Comparison of ENCODE assay signal across 2 cellular contexts in the genomic region with DNA sequence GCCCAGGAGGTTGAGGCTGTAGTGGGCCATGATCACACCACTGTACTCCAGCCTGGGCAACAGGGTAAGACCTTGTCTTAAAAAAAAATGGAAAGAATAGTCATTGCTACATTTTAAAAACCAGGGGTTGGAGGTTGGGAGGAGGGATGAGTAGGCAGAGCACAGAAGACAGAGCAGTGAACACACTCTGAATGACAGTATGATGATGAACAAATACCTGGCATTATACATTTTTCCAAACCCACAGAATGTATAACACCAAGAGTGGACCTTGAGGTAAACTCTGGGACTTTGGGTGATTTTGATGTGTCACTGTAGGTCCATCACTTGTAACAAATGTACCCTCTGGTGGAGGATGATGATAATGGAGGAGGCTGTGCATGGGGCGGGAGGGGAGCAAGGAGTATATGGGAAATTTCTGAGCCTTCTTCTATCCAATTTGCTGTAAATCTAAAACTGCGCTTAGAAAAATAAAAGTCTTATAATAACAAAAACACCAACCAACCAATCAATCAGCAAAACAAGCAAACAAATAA.
TF ChIP-seq lines count a peak whose summit lies in the region.

No MANE protein-coding gene starts in this region.

TF ChIP-seq in SK-N-SH, 30 proteins besides CTCF, POLR2A, EP300 and RAD21 (continued from another document):
- TF ChIP-seq, protein P1, sequence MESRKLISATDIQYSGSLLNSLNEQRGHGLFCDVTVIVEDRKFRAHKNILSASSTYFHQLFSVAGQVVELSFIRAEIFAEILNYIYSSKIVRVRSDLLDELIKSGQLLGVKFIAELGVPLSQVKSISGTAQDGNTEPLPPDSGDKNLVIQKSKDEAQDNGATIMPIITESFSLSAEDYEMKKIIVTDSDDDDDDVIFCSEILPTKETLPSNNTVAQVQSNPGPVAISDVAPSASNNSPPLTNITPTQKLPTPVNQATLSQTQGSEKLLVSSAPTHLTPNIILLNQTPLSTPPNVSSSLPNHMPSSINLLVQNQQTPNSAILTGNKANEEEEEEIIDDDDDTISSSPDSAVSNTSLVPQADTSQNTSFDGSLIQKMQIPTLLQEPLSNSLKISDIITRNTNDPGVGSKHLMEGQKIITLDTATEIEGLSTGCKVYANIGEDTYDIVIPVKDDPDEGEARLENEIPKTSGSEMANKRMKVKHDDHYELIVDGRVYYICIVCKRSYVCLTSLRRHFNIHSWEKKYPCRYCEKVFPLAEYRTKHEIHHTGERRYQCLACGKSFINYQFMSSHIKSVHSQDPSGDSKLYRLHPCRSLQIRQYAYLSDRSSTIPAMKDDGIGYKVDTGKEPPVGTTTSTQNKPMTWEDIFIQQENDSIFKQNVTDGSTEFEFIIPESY (IDR thresholded peaks at IDR 0.05; ENCODE audit: borderline replicate concordance, low read depth) = no peak
- no peak for TF ChIP-seq SMC3 (IDR thresholded peaks at IDR 0.05; ENCODE audit: low read depth, low read length)
- TF ChIP-seq, protein P2, sequence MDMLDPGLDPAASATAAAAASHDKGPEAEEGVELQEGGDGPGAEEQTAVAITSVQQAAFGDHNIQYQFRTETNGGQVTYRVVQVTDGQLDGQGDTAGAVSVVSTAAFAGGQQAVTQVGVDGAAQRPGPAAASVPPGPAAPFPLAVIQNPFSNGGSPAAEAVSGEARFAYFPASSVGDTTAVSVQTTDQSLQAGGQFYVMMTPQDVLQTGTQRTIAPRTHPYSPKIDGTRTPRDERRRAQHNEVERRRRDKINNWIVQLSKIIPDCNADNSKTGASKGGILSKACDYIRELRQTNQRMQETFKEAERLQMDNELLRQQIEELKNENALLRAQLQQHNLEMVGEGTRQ (IDR thresholded peaks at IDR 0.05; ENCODE audit: borderline replicate concordance, low read depth, low read length) = no peak
- no peak for TF ChIP-seq SIN3A (IDR thresholded peaks at IDR 0.05; ENCODE audit: borderline replicate concordance, low read depth, low read length)
- TF ChIP-seq TAF1 (IDR thresholded peaks at IDR 0.05; ENCODE audit: borderline replicate concordance, low read depth, low read length) = no peak
- no peak for TF ChIP-seq RFX5 (IDR thresholded peaks at IDR 0.05; ENCODE audit: low read length)
- TF ChIP-seq TEAD4 (IDR thresholded peaks at IDR 0.05; ENCODE audit: borderline replicate concordance, insufficient read depth) = no peak
- TF ChIP-seq NRF1 (IDR thresholded peaks at IDR 0.05; ENCODE audit: low read depth, low read length) = no peak
- no peak for TF ChIP-seq RCOR1 (IDR thresholded peaks at IDR 0.05; ENCODE audit: low read length)
- no peak for TF ChIP-seq POLR2AphosphoS5 (IDR thresholded peaks at IDR 0.05; ENCODE audit: low read depth, low read length)
- no peak for TF ChIP-seq ELF1 (IDR thresholded peaks at IDR 0.05)
- TF ChIP-seq TCF12 (IDR thresholded peaks at IDR 0.05) = no peak
- no peak for TF ChIP-seq GATA2 (CRISPR knock-in tag; IDR thresholded peaks at IDR 0.05)
- TF ChIP-seq CHD2 (IDR thresholded peaks at IDR 0.05; ENCODE audit: low read length, partially characterized antibody) = no peak

TF ChIP-seq in SK-N-SH treated with all-trans-retinoic acid at 6 μM for 48 hours, 23 proteins besides CTCF, POLR2A, EP300 and RAD21 (continued from another document):
- TF ChIP-seq, protein P3, sequence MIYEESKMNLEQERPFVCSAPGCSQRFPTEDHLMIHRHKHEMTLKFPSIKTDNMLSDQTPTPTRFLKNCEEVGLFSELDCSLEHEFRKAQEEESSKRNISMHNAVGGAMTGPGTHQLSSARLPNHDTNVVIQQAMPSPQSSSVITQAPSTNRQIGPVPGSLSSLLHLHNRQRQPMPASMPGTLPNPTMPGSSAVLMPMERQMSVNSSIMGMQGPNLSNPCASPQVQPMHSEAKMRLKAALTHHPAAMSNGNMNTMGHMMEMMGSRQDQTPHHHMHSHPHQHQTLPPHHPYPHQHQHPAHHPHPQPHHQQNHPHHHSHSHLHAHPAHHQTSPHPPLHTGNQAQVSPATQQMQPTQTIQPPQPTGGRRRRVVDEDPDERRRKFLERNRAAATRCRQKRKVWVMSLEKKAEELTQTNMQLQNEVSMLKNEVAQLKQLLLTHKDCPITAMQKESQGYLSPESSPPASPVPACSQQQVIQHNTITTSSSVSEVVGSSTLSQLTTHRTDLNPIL (CRISPR knock-in tag; IDR thresholded peaks at IDR 0.05; ENCODE audit: low read depth) = no peak
- TF ChIP-seq ZC3H10 (CRISPR knock-in tag; IDR thresholded peaks at IDR 0.05) (no peak), TCF4 (CRISPR knock-in tag; IDR thresholded peaks at IDR 0.05; ENCODE audit: borderline replicate concordance) (no peak), POU6F1 (CRISPR knock-in tag; IDR thresholded peaks at IDR 0.05; ENCODE audit: borderline replicate concordance, low read depth) (no peak), ISL1 (CRISPR knock-in tag; IDR thresholded peaks at IDR 0.05) (no peak), TOX (CRISPR knock-in tag; IDR thresholded peaks at IDR 0.05; ENCODE audit: borderline replicate concordance) (no peak), PPARA (CRISPR knock-in tag; IDR thresholded peaks at IDR 0.05; ENCODE audit: borderline replicate concordance) (no peak), CSDC2 (CRISPR knock-in tag; IDR thresholded peaks at IDR 0.05) (no peak), ZNF8 (CRISPR knock-in tag; IDR thresholded peaks at IDR 0.05) (no peak), ARNTL (CRISPR knock-in tag; IDR thresholded peaks at IDR 0.05; ENCODE audit: borderline replicate concordance, low read depth) (no peak), ZNF565 (CRISPR knock-in tag; conservative IDR thresholded peaks at IDR 0.05; ENCODE audit: low read depth) (no peak), GLIS3 (CRISPR knock-in tag; IDR thresholded peaks at IDR 0.05) (no peak)
- TF ChIP-seq, protein P4, sequence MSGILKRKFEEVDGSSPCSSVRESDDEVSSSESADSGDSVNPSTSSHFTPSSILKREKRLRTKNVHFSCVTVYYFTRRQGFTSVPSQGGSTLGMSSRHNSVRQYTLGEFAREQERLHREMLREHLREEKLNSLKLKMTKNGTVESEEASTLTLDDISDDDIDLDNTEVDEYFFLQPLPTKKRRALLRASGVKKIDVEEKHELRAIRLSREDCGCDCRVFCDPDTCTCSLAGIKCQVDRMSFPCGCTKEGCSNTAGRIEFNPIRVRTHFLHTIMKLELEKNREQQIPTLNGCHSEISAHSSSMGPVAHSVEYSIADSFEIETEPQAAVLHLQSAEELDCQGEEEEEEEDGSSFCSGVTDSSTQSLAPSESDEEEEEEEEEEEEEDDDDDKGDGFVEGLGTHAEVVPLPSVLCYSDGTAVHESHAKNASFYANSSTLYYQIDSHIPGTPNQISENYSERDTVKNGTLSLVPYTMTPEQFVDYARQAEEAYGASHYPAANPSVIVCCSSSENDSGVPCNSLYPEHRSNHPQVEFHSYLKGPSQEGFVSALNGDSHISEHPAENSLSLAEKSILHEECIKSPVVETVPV (CRISPR knock-in tag; IDR thresholded peaks at IDR 0.05) = no peak
TF ChIP-seq in SK-N-SH treated with all-trans-retinoic acid at 6 μM for 48 hours: peak in this region for 0.
